8 cellular contexts compared by ENCODE assay signal in the genomic region with DNA sequence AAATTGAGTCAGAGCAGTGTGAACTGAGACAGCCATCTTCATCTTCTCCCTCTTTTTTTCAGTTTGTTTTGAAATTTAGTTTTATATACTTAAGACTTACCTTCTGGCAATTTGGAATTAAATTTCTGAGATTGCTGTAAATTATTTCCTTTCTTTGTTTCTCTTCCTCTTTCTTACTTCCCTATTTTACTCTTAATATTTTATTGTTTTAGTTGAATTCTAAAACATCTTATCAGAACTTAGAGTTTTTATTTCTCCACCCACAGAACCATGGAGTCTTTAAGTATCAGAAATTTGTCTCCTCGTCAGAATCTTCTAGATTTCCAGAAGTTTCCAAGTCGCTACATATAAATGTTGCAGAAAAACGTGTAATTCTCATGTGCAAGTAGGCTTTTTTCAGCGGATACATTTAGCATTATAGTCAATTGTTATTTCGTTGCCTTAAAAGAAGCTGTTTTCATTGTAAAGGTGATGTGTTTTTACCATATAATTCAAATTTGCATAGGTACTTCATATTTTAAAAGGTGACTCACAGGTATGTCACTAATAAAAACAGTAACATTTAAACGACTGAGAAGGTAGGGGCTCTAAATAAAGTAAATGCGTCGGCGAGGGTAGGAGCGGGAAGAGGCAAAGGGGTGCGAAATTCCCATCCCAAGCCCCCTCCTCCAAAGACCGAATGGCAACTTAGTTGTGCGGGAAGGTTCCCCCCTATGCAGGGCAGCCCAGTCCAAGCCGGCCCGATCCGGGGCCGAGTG. TPM values are rescaled to one million over a fixed set of nuclear protein-coding genes. Genes with fewer than 3 reads are reported as not detected.
A peak's percentile ranks its signal among the peaks of the same experiment; 100 is the strongest.
DNase-seq lines count a peak whose midpoint lies in the region; ATAC-seq and TF ChIP-seq lines count a peak whose summit lies in the region.

No MANE protein-coding gene starts in this region.

- peak; percentile 51 for ATAC-seq in foreskin keratinocyte

- peak overlapping the region; percentile 72 for H3K9ac ChIP-seq in SU-DHL-6 (ENCODE audit: low read length)

- H3K79me2 ChIP-seq in ACC112 (ENCODE audit: control insufficient read depth, insufficient read depth, low read length, unreplicated experiment) (peaks cover 28% of the 10 kb centered on the region), SU-DHL-6 (ENCODE audit: insufficient read depth, low read length) (no peaks in the 10 kb centered on the region; the same call in 1 of the 2 replicates)

- POLR2A ChIA-PET in HEK293T (lab: Yijun Ruan, JAX), result no interaction called here

- H2AFZ ChIP-seq in ACC112 (ENCODE audit: low read length, unreplicated experiment) (peak overlapping the region; percentile 100), SU-DHL-6 (ENCODE audit: low read depth, low read length, severe bottlenecking) (peak overlapping the region; percentile 94)

- TF ChIP-seq CTCF in SU-DHL-6 (IDR thresholded peaks at IDR 0.05; ENCODE audit: insufficient read depth, low read length, poor library complexity, severe bottlenecking), result no peak
- no peak for TF ChIP-seq CTCF in foreskin keratinocyte (conservative IDR thresholded peaks at IDR 0.05)
- no peak for TF ChIP-seq CTCF in retinal pigment epithelial cell (conservative IDR thresholded peaks at IDR 0.05; ENCODE audit: low read depth, low read length)

- H3K9me3 ChIP-seq in SU-DHL-6 (ENCODE audit: insufficient read depth, low read length), result no peaks in the 10 kb centered on the region

- peak overlapping the region; percentile 96 for H3K4me3 ChIP-seq in ACC112 (ENCODE audit: low read depth, low read length)
- peak overlapping the region; percentile 81 for H3K4me3 ChIP-seq in SU-DHL-6 (ENCODE audit: insufficient read depth, low read length, poor library complexity, severe bottlenecking)
- H3K4me3 ChIP-seq in retinal pigment epithelial cell (ENCODE audit: low read length), result peak overlapping the region; percentile 86

- H3K4me1 ChIP-seq in ACC112 (ENCODE audit: control insufficient read depth, insufficient read depth, low read length, unreplicated experiment) (peaks cover 29% of the 10 kb centered on the region), foreskin keratinocyte (peaks cover 25% of the 10 kb centered on the region)

- DNase-seq in HEK293T (ENCODE audit: extremely low spot score), result no peak
- peak in 1 of 2 donors; percentile 27 for DNase-seq in foreskin keratinocyte
- no peak for DNase-seq in retinal pigment epithelial cell (ENCODE audit: low read depth)
- DNase-seq in cerebellar cortex (ENCODE audit: low spot score), result no peak
- DNase-seq in NCI-H2029 treated with DMSO at 0.1 percent for 48 hours (lab: John Stamatoyannopoulos, UW), result no peak
- no peak for DNase-seq in NCI-H226

- peak overlapping the region; percentile 81 for H3K4me2 ChIP-seq in SU-DHL-6 (ENCODE audit: low read depth, low read length, poor library complexity, severe bottlenecking)

- H3K27me3 ChIP-seq in ACC112 (ENCODE audit: insufficient read depth, low read length) (0 out of 2 replicates have a peak, but pooled peaks cover 7% of the 10 kb centered on the region), SU-DHL-6 (ENCODE audit: low read length) (no peaks in the 10 kb centered on the region), foreskin keratinocyte (peaks cover 10% of the 10 kb centered on the region)

- CTCF ChIA-PET in HEK293T (lab: Yijun Ruan, JAX), result no interaction called here

- H3K9me2 ChIP-seq in SU-DHL-6 (replicated peaks; ENCODE audit: insufficient read depth, low read length), result no peaks in the 10 kb centered on the region

- H3K36me3 ChIP-seq in ACC112 (ENCODE audit: insufficient read depth, low read length), result no peaks in the 10 kb centered on the region
- no peaks in the 10 kb centered on the region for H3K36me3 ChIP-seq in SU-DHL-6 (ENCODE audit: low read length)

- H3F3A ChIP-seq in SU-DHL-6 (ENCODE audit: insufficient read depth), result peaks cover 19% of the 10 kb centered on the region

- H3K27ac ChIP-seq in ACC112 (ENCODE audit: low read depth, low read length) (peak overlapping the region; percentile 59; the same call in 1 of the 2 replicates), SU-DHL-6 (ENCODE audit: low read depth, low read length) (peak overlapping the region; percentile 80), foreskin keratinocyte (peak overlapping the region; percentile 65)

- no peaks in the 10 kb centered on the region for H4K20me1 ChIP-seq in SU-DHL-6 (ENCODE audit: low read depth, low read length)

TF ChIP-seq in HEK293T, 16 proteins besides CTCF, POLR2A, EP300 and RAD21:
- TF ChIP-seq FOXM1 (IDR thresholded peaks at IDR 0.05; ENCODE audit: borderline replicate concordance) (no peak), L3MBTL2 (conservative IDR thresholded peaks at IDR 0.05) (peak; percentile 37; the same call in 1 of the 2 replicates), FOXK2 (IDR thresholded peaks at IDR 0.05) (no peak)
TF ChIP-seq in HEK293T: peak in this region for 1.

RNA-seq across cellular contexts. Expression of a gene that starts 0.9 kb away (rescaled TPM):
- 21.9 and 23.7 TPM in 2 replicates for total RNA-seq in foreskin keratinocyte
- polyA plus RNA-seq in foreskin keratinocyte, result 6.2 and 7.3 TPM in 2 replicates
